Comparison of ENCODE assay signal across 21 cellular contexts in the genomic region with DNA sequence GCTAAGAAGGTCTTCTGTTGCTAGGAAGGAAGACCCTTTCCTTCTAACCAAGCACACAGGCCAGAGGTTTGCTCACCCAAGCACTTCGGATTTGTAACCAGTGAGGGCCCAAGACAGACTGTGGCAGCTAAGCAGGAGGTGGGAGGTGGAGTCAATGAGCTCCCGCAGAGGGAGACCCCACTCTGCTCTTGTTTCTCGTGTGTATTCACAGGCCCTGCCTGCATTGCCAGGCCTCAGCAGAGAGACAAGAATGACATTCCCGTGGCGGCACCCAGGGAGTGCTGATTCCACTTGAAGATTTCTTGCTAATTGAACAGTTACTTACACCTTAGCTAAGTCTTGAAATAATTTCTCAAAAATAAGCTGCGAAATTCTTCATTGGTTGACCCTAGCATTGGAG.
"Had no signal": no experiment of that assay in that cellular context is flagged by ENCODE, and none has a peak within 500 bp of the region (broad histone marks: within the 10 kb centered on the region; RNA-seq: fewer than 3 reads in every experiment).

No MANE protein-coding gene starts in this region.

- H3K4me3 Mint-ChIP-seq: naive thymus-derived CD4-positive, alpha-beta T cell; nephron; stimulated activated memory B cell treated with anti-CD40 and anti-IgM and Interleukin-4, amounts not matched to agents 10 μg/mL and 1 μg/mL and 100 μg/mL, for 72 hours; type B pancreatic cell had no signal

- H3K36me3 ChIP-seq: gastrocnemius medialis, lower lobe of right lung, neutrophil, pancreas, tibial artery had no signal

- DNase-seq: cerebellar nuclear complex; dorsolateral prefrontal cortex; effector CD4-positive, alpha-beta T cell; foreskin fibroblast; gastrocnemius medialis; head of caudate nucleus; left ventricle myocardium superior; lower lobe of right lung; mucosa of descending colon; naive thymus-derived CD4-positive, alpha-beta T cell; pancreas; stimulated activated CD4-positive, alpha-beta T cell treated with anti-CD3 and anti-CD28 coated beads, Interleukin-4, amount 100 ng/mL, for 4 hours; stimulated activated naive CD8-positive, alpha-beta T cell treated with anti-CD3 and anti-CD28 coated beads, Interleukin-15, Interleukin-2, amounts not matched to agents 100 U/mL and 50 U/mL, for 24 hours; substantia nigra; testis; tibial artery had no signal

- H3K27ac Mint-ChIP-seq: naive thymus-derived CD4-positive, alpha-beta T cell; nephron; stimulated activated memory B cell treated with anti-CD40 and anti-IgM and Interleukin-4, amounts not matched to agents 10 μg/mL and 1 μg/mL and 100 μg/mL, for 72 hours; type B pancreatic cell had no signal

- H3K27me3 ChIP-seq: dorsolateral prefrontal cortex, gastrocnemius medialis, neutrophil, pancreas, testis, tibial artery had no signal

- H3K36me3 Mint-ChIP-seq: stimulated activated memory B cell treated with anti-CD40 and anti-IgM and Interleukin-4, amounts not matched to agents 10 μg/mL and 1 μg/mL and 100 μg/mL, for 72 hours; type B pancreatic cell had no signal

- H3K4me3 ChIP-seq: dorsolateral prefrontal cortex, gastrocnemius medialis, lower lobe of right lung, mucosa of descending colon, pancreas, testis, tibial artery had no signal

- H3K9me3 Mint-ChIP-seq: naive thymus-derived CD4-positive, alpha-beta T cell; nephron; stimulated activated memory B cell treated with anti-CD40 and anti-IgM and Interleukin-4, amounts not matched to agents 10 μg/mL and 1 μg/mL and 100 μg/mL, for 72 hours; type B pancreatic cell had no signal

- H3K4me1 Mint-ChIP-seq: nephron had no signal

- H3K27ac ChIP-seq: dorsolateral prefrontal cortex, epithelial cell of prostate, gastrocnemius medialis, lower lobe of right lung, neutrophil, pancreas, testis, tibial artery had no signal

- H3K27me3 Mint-ChIP-seq: naive thymus-derived CD4-positive, alpha-beta T cell; type B pancreatic cell had no signal

- H3K9me3 ChIP-seq: gastrocnemius medialis, lower lobe of right lung, mucosa of descending colon, neutrophil, pancreas, testis, tibial artery had no signal

- H3K4me1 ChIP-seq: gastrocnemius medialis, pancreas had no signal
